ENCODE assay signal across 19 cellular contexts in genomic region chrX:83510466-83511181, GRCh38. TPM values are rescaled to one million over a fixed set of nuclear protein-coding genes. Genes with fewer than 3 reads are reported as not detected.
DNase-seq lines count a peak whose midpoint lies in the region; ATAC-seq, FAIRE-seq and TF ChIP-seq lines count a peak whose summit lies in the region.
"Had no signal": no experiment of that assay in that cellular context is flagged by ENCODE, and none has a peak within 500 bp of the region (broad histone marks: within the 10 kb centered on the region; RNA-seq: fewer than 3 reads in every experiment).

No MANE protein-coding gene starts in this region.

- H3K27me3 Mint-ChIP-seq in mesothelial cell of epicardium (ENCODE audit: low read depth) = peaks cover 94% of the 10 kb centered on the region
- H3K27me3 Mint-ChIP-seq in stimulated activated memory B cell treated with anti-CD40 and anti-IgM and Interleukin-4, amounts not matched to agents 10 μg/mL and 1 μg/mL and 100 μg/mL, for 72 hours = peaks cover 39% of the 10 kb centered on the region

- H3K79me1 ChIP-seq in H1 (ENCODE audit: low read depth, low read length) = no peaks in the 10 kb centered on the region

- TF ChIP-seq RAD21 in SK-N-SH (IDR thresholded peaks at IDR 0.05; ENCODE audit: low read length) (no peak), H1 (IDR thresholded peaks at IDR 0.05 in 1 of 2, conservative IDR thresholded peaks at IDR 0.05 in 1 of 2; ENCODE audit: low read depth in 2 of 2, low read length in 2 of 2) (no peak)

- H2AFZ ChIP-seq in SK-N-SH (ENCODE audit: low read depth) (no peak overlapping the region), H1 (ENCODE audit: low read length) (0 out of 2 replicates have a peak overlapping the region, but pooled peaks have one; percentile 22)

- H3K9ac ChIP-seq in SK-N-SH (no peak overlapping the region), H1 (replicated peaks in 1 of 4; ENCODE audit: extremely low read depth in 1 of 4, low read depth in 3 of 4, low read length in 3 of 4) (peak overlapping the region in 1 of 4 experiments; percentile 48; a peak in 1 of 7 replicates)
- H3K9ac ChIP-seq: KMS-11 had no signal

- H3K23me2 ChIP-seq in H1 (ENCODE audit: low read depth, low read length) = peaks cover 10% of the 10 kb centered on the region

- H2BK15ac ChIP-seq in H1 (ENCODE audit: low read length) = no peak overlapping the region

- H3K4me3 Mint-ChIP-seq in mesothelial cell of epicardium = peak overlapping the region; percentile 22
- H3K4me3 Mint-ChIP-seq in stimulated activated memory B cell treated with anti-CD40 and anti-IgM and Interleukin-4, amounts not matched to agents 10 μg/mL and 1 μg/mL and 100 μg/mL, for 72 hours = no peak overlapping the region
- H3K4me3 Mint-ChIP-seq: activated CD8-positive, alpha-beta T cell treated with anti-CD3 and anti-CD28 coated beads, Interleukin-2, amount 10 ng/mL, durations not matched to agents 7 days and 5 days; CD4-positive, CD25-positive, alpha-beta regulatory T cell; stimulated activated naive CD8-positive, alpha-beta T cell treated with anti-CD3 and anti-CD28 coated beads, Interleukin-15, Interleukin-2, amounts not matched to agents 100 ng/mL and 50 ng/mL, for 24 hours had no signal

- no peak overlapping the region for H3K56ac ChIP-seq in H1 (replicated peaks; ENCODE audit: insufficient read length, low read depth, low read length)

- H3K36me3 Mint-ChIP-seq in mesothelial cell of epicardium = no peaks in the 10 kb centered on the region
- peaks cover 11 to 24% of the 10 kb centered on the region in 2 donors for H3K36me3 Mint-ChIP-seq in activated naive CD4-positive, alpha-beta T cell treated with anti-CD3 and anti-CD28 coated beads, Interleukin-2, amount 50 U/mL, for 72 hours
- H3K36me3 Mint-ChIP-seq in stimulated activated memory B cell treated with anti-CD40 and anti-IgM and Interleukin-4, amounts not matched to agents 10 μg/mL and 1 μg/mL and 100 μg/mL, for 72 hours = no peaks in the 10 kb centered on the region
- H3K36me3 Mint-ChIP-seq: CD4-positive, CD25-positive, alpha-beta regulatory T cell; T-cell had no signal

- no peak overlapping the region for H2BK12ac ChIP-seq in H1 (ENCODE audit: low read depth, low read length)

- H3K27me3 ChIP-seq in SK-N-SH (ENCODE audit: insufficient read depth) = peaks cover 42% of the 10 kb centered on the region
- peaks cover 0 to 27% (median 13%) of the 10 kb centered on the region in 4 experiments; a peak in 5 of 7 replicates for H3K27me3 ChIP-seq in H1 (replicated peaks in 1 of 4; ENCODE audit: control insufficient read depth in 3 of 4, extremely low read depth in 1 of 4, insufficient read depth in 3 of 4, low read length in 3 of 4)
- H3K27me3 ChIP-seq in suprapubic skin = peaks cover 58% of the 10 kb centered on the region

- no peak overlapping the region for H3K14ac ChIP-seq in H1 (ENCODE audit: insufficient read length)

- H4K20me1 ChIP-seq in SK-N-SH (ENCODE audit: insufficient read depth) = no peaks in the 10 kb centered on the region
- no peaks in the 10 kb centered on the region for H4K20me1 ChIP-seq in H1 (replicated peaks in 1 of 2; ENCODE audit: control insufficient read depth in 1 of 2, insufficient read depth in 2 of 2, low read length in 2 of 2)

- no peak overlapping the region for H3K4me2 ChIP-seq in SK-N-SH
- peak overlapping the region; percentile 88 to 89 for H3K4me2 ChIP-seq in H1 (ENCODE audit: insufficient read depth in 1 of 2, low read depth in 2 of 2, low read length in 2 of 2)
- H3K4me2 ChIP-seq: A549, KMS-11 had no signal

- H3K9me2 ChIP-seq in SK-N-SH = no peaks in the 10 kb centered on the region

- H4K8ac ChIP-seq in H1 (ENCODE audit: extremely low read depth, insufficient read depth, low read length) = no peak overlapping the region; the same call in 1 of the 2 replicates

- no peaks in the 10 kb centered on the region for H3K9me3 ChIP-seq in SK-N-SH
- no peaks in the 10 kb centered on the region for H3K9me3 ChIP-seq in H1 (ENCODE audit: insufficient read depth in 2 of 2, low read depth in 1 of 2, low read length in 1 of 2)
- no peaks in the 10 kb centered on the region for H3K9me3 ChIP-seq in suprapubic skin
- H3K9me3 ChIP-seq: A549 had no signal

- no peak overlapping the region for H4K5ac ChIP-seq in H1 (ENCODE audit: insufficient read length, low read depth, low read length)

- POLR2A ChIA-PET in SK-N-SH (lab: Yijun Ruan, JAX) (no interaction called here), H1 (lab: Charles Lee; ENCODE audit: partially characterized antibody) (no interaction called here)

- H3K79me2 ChIP-seq in SK-N-SH (ENCODE audit: insufficient read depth) = no peaks in the 10 kb centered on the region
- no peaks in the 10 kb centered on the region for H3K79me2 ChIP-seq in H1 (ENCODE audit: control insufficient read depth in 1 of 2, insufficient read depth in 2 of 2, low read length in 2 of 2)

- H3K18ac ChIP-seq in H1 (ENCODE audit: extremely low read depth, low read length) = no peak overlapping the region

- CTCF ChIA-PET in SK-N-SH (lab: Yijun Ruan, JAX) (no interaction called here), H1 (lab: Charles Lee; ENCODE audit: partially characterized antibody) (interaction anchor here (0.6 to 2.1 kb wide), 5 partner anchors 9 to 126 kb away, joined by 3 to 8 read pairs (median 5); no protein-coding TSS in a partner anchor)

- WGBS in SK-N-SH (ENCODE audit: low lambda C conversion rate) = 22% methylated on average over 28 of the region's 46 CpGs
- 1% methylated on average over 24 of the region's 46 CpGs; no CpG with 5 or more reads in 1 of the 2 experiments for WGBS in H1 (ENCODE audit: extremely low coverage in 1 of 2, insufficient coverage in 1 of 2, insufficient read length in 1 of 2, insufficient replicate concordance in 2 of 2, low coverage in 1 of 2, low lambda C conversion rate in 2 of 2, missing lambda C conversion rate in 1 of 2), 2 experiments
- WGBS in suprapubic skin = 41% methylated on average over 27 of the region's 46 CpGs

- no peak overlapping the region for H3K27ac ChIP-seq in SK-N-SH (ENCODE audit: low read depth in 2 of 2, low read length in 1 of 2)
- H3K27ac ChIP-seq in H1 (ENCODE audit: low read depth, low read length) = no peak overlapping the region
- H3K27ac ChIP-seq in suprapubic skin = no peak overlapping the region
- H3K27ac ChIP-seq: A549, KMS-11, WERI-Rb-1 had no signal

- no peak overlapping the region for H2AK5ac ChIP-seq in H1 (ENCODE audit: low read depth, low read length)

- TF ChIP-seq CTCF in SK-N-SH (IDR thresholded peaks at IDR 0.05) (no peak), H1 (IDR thresholded peaks at IDR 0.05; ENCODE audit: control extremely low read depth in 1 of 3, insufficient read depth in 1 of 3, low read depth in 1 of 3, low read length in 3 of 3) (no peak), mesothelial cell of epicardium (IDR thresholded peaks at IDR 0.05; ENCODE audit: unreplicated experiment) (no peak), suprapubic skin (IDR thresholded peaks at IDR 0.05) (no peak)

- H2BK20ac ChIP-seq in H1 (ENCODE audit: low read length) = no peak overlapping the region

- no peaks in the 10 kb centered on the region for H3F3A ChIP-seq in SK-N-SH (replicated peaks; ENCODE audit: insufficient read depth)

- H3K4me1 ChIP-seq in SK-N-SH (ENCODE audit: control insufficient read depth in 1 of 2, insufficient read depth in 2 of 2, low read depth in 1 of 2, low read length in 1 of 2) = no peaks in the 10 kb centered on the region
- H3K4me1 ChIP-seq in H1 (replicated peaks in 1 of 4; ENCODE audit: control insufficient read depth in 3 of 4, insufficient read depth in 4 of 4, low read length in 3 of 4) = peaks cover 0 to 12% (median 6%) of the 10 kb centered on the region in 4 experiments; a peak in 4 of 7 replicates
- peaks cover 5% of the 10 kb centered on the region for H3K4me1 ChIP-seq in suprapubic skin
- H3K4me1 ChIP-seq: A549 had no signal

- H3K4me3 ChIP-seq in SK-N-SH (ENCODE audit: low read depth in 2 of 2, low read length in 1 of 2) = no peak overlapping the region
- peak overlapping the region; percentile 49 to 74 (median 59) for H3K4me3 ChIP-seq in H1 (ENCODE audit: extremely low read depth in 1 of 4, insufficient read depth in 2 of 4, low read depth in 3 of 4, low read length in 4 of 4)
- peak overlapping the region; percentile 26 for H3K4me3 ChIP-seq in suprapubic skin
- H3K4me3 ChIP-seq: A549 had no signal

- H2BK120ac ChIP-seq in H1 (replicated peaks; ENCODE audit: low read depth, low read length) = no peak overlapping the region

- no peak for TF ChIP-seq POLR2A in H1 (IDR thresholded peaks at IDR 0.05; ENCODE audit: control extremely low read depth in 1 of 2, low read depth in 2 of 2, low read length in 2 of 2)
- TF ChIP-seq POLR2A in suprapubic skin (IDR thresholded peaks at IDR 0.05) = no peak

- no peak overlapping the region for H3K23ac ChIP-seq in H1 (ENCODE audit: insufficient read length)

- peak overlapping the region; percentile 7 for H3K4ac ChIP-seq in H1 (replicated peaks; ENCODE audit: insufficient read length, low read depth, low read length)

- H3K27ac Mint-ChIP-seq in mesothelial cell of epicardium = no peak overlapping the region
- no peak overlapping the region for H3K27ac Mint-ChIP-seq in activated naive CD4-positive, alpha-beta T cell treated with anti-CD3 and anti-CD28 coated beads, Interleukin-2, amount 50 U/mL, for 72 hours
- no peak overlapping the region for H3K27ac Mint-ChIP-seq in stimulated activated memory B cell treated with anti-CD40 and anti-IgM and Interleukin-4, amounts not matched to agents 10 μg/mL and 1 μg/mL and 100 μg/mL, for 72 hours
- H3K27ac Mint-ChIP-seq: activated CD8-positive, alpha-beta T cell treated with anti-CD3 and anti-CD28 coated beads, Interleukin-2, amount 10 ng/mL, durations not matched to agents 7 days and 5 days; CD4-positive, CD25-positive, alpha-beta regulatory T cell; stimulated activated naive CD8-positive, alpha-beta T cell treated with anti-CD3 and anti-CD28 coated beads, Interleukin-15, Interleukin-2, amounts not matched to agents 100 ng/mL and 50 ng/mL, for 24 hours; T-cell had no signal

- no peak for FAIRE-seq in H1 (lab: Jason Lieb, UNC)
- FAIRE-seq: A549 had no signal

- H4K91ac ChIP-seq in H1 (replicated peaks; ENCODE audit: insufficient read length, low read length) = no peak overlapping the region

- peaks cover 19% of the 10 kb centered on the region for H3K9me3 Mint-ChIP-seq in mesothelial cell of epicardium
- peaks cover 0 to 4% of the 10 kb centered on the region in 2 donors for H3K9me3 Mint-ChIP-seq in activated naive CD4-positive, alpha-beta T cell treated with anti-CD3 and anti-CD28 coated beads, Interleukin-2, amount 50 U/mL, for 72 hours
- H3K9me3 Mint-ChIP-seq in stimulated activated memory B cell treated with anti-CD40 and anti-IgM and Interleukin-4, amounts not matched to agents 10 μg/mL and 1 μg/mL and 100 μg/mL, for 72 hours = peaks cover 3% of the 10 kb centered on the region
- H3K9me3 Mint-ChIP-seq: stimulated activated naive CD8-positive, alpha-beta T cell treated with anti-CD3 and anti-CD28 coated beads, Interleukin-15, Interleukin-2, amounts not matched to agents 100 ng/mL and 50 ng/mL, for 24 hours had no signal

- DNase-seq in SK-N-SH (peak; percentile 10), H1 (ENCODE audit: low read depth in 1 of 2, low spot score in 2 of 2) (peak in 1 of 2 experiments; percentile 46), mesothelial cell of epicardium (ENCODE audit: low spot score in 2 of 2, unreplicated experiment in 2 of 2) (no peak), suprapubic skin (ENCODE audit: low spot score in 2 of 2) (no peak), DMS 273 (lab: John Stamatoyannopoulos, UW; ENCODE audit: unreplicated experiment) (no peak)
- no peak for DNase-seq in activated naive CD4-positive, alpha-beta T cell treated with anti-CD3 and anti-CD28 coated beads, Interleukin-2, amount 50 U/mL, for 72 hours (ENCODE audit: low spot score in 2 of 2)
- DNase-seq: activated CD8-positive, alpha-beta T cell treated with anti-CD3 and anti-CD28 coated beads, Interleukin-2, amount 10 ng/mL, durations not matched to agents 7 days and 5 days; CD4-positive, CD25-positive, alpha-beta regulatory T cell; erythroblast; NCI-H1105; NCI-H2171 treated with DMSO at 0.1 percent for 48 hours; stimulated activated CD4-positive, alpha-beta T cell treated with anti-CD3 and anti-CD28 coated beads, Interleukin-15, amount 100 ng/mL, for 24 hours; T-cell; WERI-Rb-1 had no signal

- H3K4me1 Mint-ChIP-seq in mesothelial cell of epicardium = peaks cover 5% of the 10 kb centered on the region
- peaks cover 6% of the 10 kb centered on the region for H3K4me1 Mint-ChIP-seq in stimulated activated memory B cell treated with anti-CD40 and anti-IgM and Interleukin-4, amounts not matched to agents 10 μg/mL and 1 μg/mL and 100 μg/mL, for 72 hours

- no peak overlapping the region for H2BK5ac ChIP-seq in H1 (ENCODE audit: low read depth, low read length)

- H3K36me3 ChIP-seq in SK-N-SH (replicated peaks in 1 of 2; ENCODE audit: control insufficient read depth in 1 of 2, insufficient read depth in 2 of 2, low read length in 1 of 2) (no peaks in the 10 kb centered on the region), H1 (ENCODE audit: control insufficient read depth in 2 of 4, insufficient read depth in 4 of 4, low read length in 3 of 4) (no peaks in the 10 kb centered on the region), suprapubic skin (no peaks in the 10 kb centered on the region)
- H3K36me3 ChIP-seq: WERI-Rb-1 had no signal

- no peak for TF ChIP-seq EP300 in SK-N-SH (IDR thresholded peaks at IDR 0.05; ENCODE audit: borderline replicate concordance in 1 of 2, low read depth in 1 of 2, low read length in 1 of 2)
- no peak for TF ChIP-seq EP300 in H1 (IDR thresholded peaks at IDR 0.05; ENCODE audit: borderline replicate concordance in 1 of 2, low read depth in 2 of 2, low read length in 2 of 2)
- TF ChIP-seq EP300 in suprapubic skin (IDR thresholded peaks at IDR 0.05) = no peak

- ATAC-seq in SK-N-SH treated with all-trans-retinoic acid at 6 μM for 48 hours = no peak
- no peak for ATAC-seq in activated naive CD4-positive, alpha-beta T cell treated with anti-CD3 and anti-CD28 coated beads, Interleukin-2, amount 50 U/mL, for 72 hours
- ATAC-seq in stimulated activated memory B cell treated with anti-CD40 and anti-IgM and Interleukin-4, amounts not matched to agents 10 μg/mL and 1 μg/mL and 100 μg/mL, for 72 hours = no peak
- ATAC-seq: A549; activated CD8-positive, alpha-beta T cell treated with anti-CD3 and anti-CD28 coated beads, Interleukin-2, amount 10 ng/mL, durations not matched to agents 7 days and 5 days; T-cell had no signal

RNA-seq across cellular contexts. Expression of gene POU3F4, which starts 2.5 kb away (rescaled TPM):
- polyA plus RNA-seq in SK-N-SH (2012; rRNA removed) = not detected in 2 replicates
- polyA plus RNA-seq in SK-N-SH (2012; cell fraction: cytosol; rRNA removed) = not detected in 2 replicates
- polyA plus RNA-seq in SK-N-SH (2012; cell fraction: nucleus; rRNA removed) = not detected in 2 replicates
- total RNA-seq in H1 (2021; fragmentation: NEBNext Ultra II Directional; extraction: Animal tissue kit (Norgen Biotek cat#: 25700)) = 1.1 and 1.4 TPM in 2 replicates
- polyA plus RNA-seq in H1 (2011; rRNA removed) = 1.9 and 2.4 TPM in 2 replicates
- 1.2 TPM for polyA plus RNA-seq in H1 (2011; cell fraction: cytosol; rRNA removed)
- 1.3 TPM for polyA plus RNA-seq in H1 (2011; cell fraction: nucleus; rRNA removed)
- polyA plus RNA-seq in H1 (2012, experiment 1 of 2) = 1.1 to 1.4 TPM (median 1.2 TPM) in 4 replicates
- 0.88 TPM for polyA plus RNA-seq in H1 (2012, experiment 2 of 2)
- polyA plus RNA-seq in H1 (2013, experiment 1 of 2) = 0.30 TPM
- polyA plus RNA-seq in H1 (2013, experiment 2 of 2) = 0.33 TPM
- 0.73 and 0.83 TPM in 2 replicates for polyA minus RNA-seq in H1 (2011; rRNA and poly(A)+ RNA removed)
- 0.66 TPM for polyA minus RNA-seq in H1 (2011; cell fraction: cytosol; rRNA and poly(A)+ RNA removed)
- 0.70 TPM for polyA minus RNA-seq in H1 (2011; cell fraction: nucleus; rRNA and poly(A)+ RNA removed)
- not detected in 3 replicates for total RNA-seq in mesothelial cell of epicardium
- not detected for total RNA-seq in suprapubic skin
- total RNA-seq in activated naive CD4-positive, alpha-beta T cell treated with anti-CD3 and anti-CD28 coated beads, Interleukin-2, amount 50 U/mL, for 72 hours = not detected
- total RNA-seq: activated CD8-positive, alpha-beta T cell treated with anti-CD3 and anti-CD28 coated beads, Interleukin-2, amount 10 ng/mL, durations not matched to agents 7 days and 5 days; CD4-positive, CD25-positive, alpha-beta regulatory T cell; T-cell had no signal
- polyA plus RNA-seq: A549; CD4-positive, CD25-positive, alpha-beta regulatory T cell had no signal

Comparison
In these comparisons a context has a peak if more than half of its experiments do, and no peak if none do; other contexts are left out.
1. H3K4me3 ChIP-seq: peak in H1 (4 of 4) and suprapubic skin (single experiment); none in SK-N-SH (0 of 2).